Comparison of ENCODE assay signal across 31 cellular contexts in genomic region chr1:19683351-19683750, GRCh38. TPM values are rescaled to one million over a fixed set of nuclear protein-coding genes. Genes with fewer than 3 reads are reported as not detected.
"Had no signal": no experiment of that assay in that cellular context is flagged by ENCODE, and none has a peak within 500 bp of the region (broad histone marks: within the 10 kb centered on the region; RNA-seq: fewer than 3 reads in every experiment).

No MANE protein-coding gene starts in this region.

- DNase-seq: activated CD4-positive, alpha-beta memory T cell treated with anti-CD3 and anti-CD28 coated beads, Interleukin-2, amount 10 ng/mL, durations not matched to agents 7 days and 5 days; activated CD4-positive, alpha-beta T cell treated with anti-CD3 and anti-CD28 coated beads for 1 hour; activated CD4-positive, alpha-beta T cell treated with anti-CD3 and anti-CD28 coated beads for 4 hours; activated CD4-positive, alpha-beta T cell treated with anti-CD3 and anti-CD28 coated beads, Interleukin-2, amount 10 ng/mL, durations not matched to agents 7 days and 5 days; activated CD4-positive, alpha-beta T cell treated with anti-CD3 and anti-CD28 coated beads, Interleukin-2, amount 50 U/mL, for 4 hours; activated CD8-positive, alpha-beta memory T cell treated with anti-CD3 and anti-CD28 coated beads, Interleukin-2, amount 50 U/mL, for 48 hours; activated gamma-delta T cell; activated naive CD4-positive, alpha-beta T cell; activated naive CD4-positive, alpha-beta T cell treated with anti-CD3 and anti-CD28 coated beads, Interleukin-2, amount 10 ng/mL, durations not matched to agents 7 days and 5 days; activated naive CD8-positive, alpha-beta T cell treated with anti-CD3 and anti-CD28 coated beads, Interleukin-2, amount 10 ng/mL, durations not matched to agents 7 days and 5 days; activated T-cell treated with anti-CD3 and anti-CD28 coated beads for 4 hours; activated T-cell treated with anti-CD3 and anti-CD28 coated beads, Interleukin-2, amount 50 U/mL, for 24 hours; activated T-cell treated with anti-CD3 and anti-CD28 coated beads, Interleukin-2, amount 50 U/mL, for 72 hours; dorsolateral prefrontal cortex; effector memory CD4-positive, alpha-beta T cell; endodermal cell; foreskin keratinocyte; gastrocnemius medialis; glutamatergic neuron; T-helper 2 cell had no signal

- H3K9me3 ChIP-seq: ascending aorta, breast epithelium, gastrocnemius medialis had no signal

- ATAC-seq: activated naive CD4-positive, alpha-beta T cell treated with anti-CD3 and anti-CD28 coated beads, Interleukin-2, amount 50 U/mL, for 72 hours; activated T-cell treated with anti-CD3 and anti-CD28 coated beads, Interleukin-2, amount 50 U/mL, for 72 hours; esophagus mucosa; foreskin keratinocyte; gastrocnemius medialis; heart left ventricle; WTC11 had no signal

- H3K36me3 ChIP-seq: breast epithelium, cardiac muscle cell, gastrocnemius medialis had no signal

- H3K4me1 ChIP-seq: ascending aorta, breast epithelium, foreskin keratinocyte, gastrocnemius medialis, heart left ventricle had no signal

- H3K4me3 ChIP-seq: ascending aorta, breast epithelium, cardiac muscle cell, coronary artery, dorsolateral prefrontal cortex, gastrocnemius medialis, heart left ventricle had no signal

- H3K27me3 ChIP-seq: ascending aorta, breast epithelium, cardiac muscle cell, dorsolateral prefrontal cortex, foreskin keratinocyte, gastrocnemius medialis, heart left ventricle had no signal

- H3K27ac ChIP-seq: ascending aorta, breast epithelium, cardiac muscle cell, coronary artery, foreskin keratinocyte, gastrocnemius medialis, heart left ventricle, VCaP had no signal

RNA-seq across cellular contexts. Expression of gene HTR6, which starts 18.7 kb away (rescaled TPM):
- total RNA-seq: activated CD4-positive, alpha-beta memory T cell treated with anti-CD3 and anti-CD28 coated beads, Interleukin-2, amount 10 ng/mL, durations not matched to agents 7 days and 5 days; ascending aorta; breast epithelium; cardiac muscle cell; epithelial cell of proximal tubule; esophagus mucosa; foreskin keratinocyte; gastrocnemius medialis; heart left ventricle; T-helper 1 cell treated with Interleukin-12 subunit alpha and Interleukin-12 subunit beta and Interleukin-4 antibody, amounts not matched to agents 30 ng/mL and 1 ng/mL, for 36 hours had no signal
- polyA plus RNA-seq: cardiac muscle cell, foreskin keratinocyte, heart left ventricle had no signal
